ENCODE assay signal across 8 cellular contexts in the genomic region with DNA sequence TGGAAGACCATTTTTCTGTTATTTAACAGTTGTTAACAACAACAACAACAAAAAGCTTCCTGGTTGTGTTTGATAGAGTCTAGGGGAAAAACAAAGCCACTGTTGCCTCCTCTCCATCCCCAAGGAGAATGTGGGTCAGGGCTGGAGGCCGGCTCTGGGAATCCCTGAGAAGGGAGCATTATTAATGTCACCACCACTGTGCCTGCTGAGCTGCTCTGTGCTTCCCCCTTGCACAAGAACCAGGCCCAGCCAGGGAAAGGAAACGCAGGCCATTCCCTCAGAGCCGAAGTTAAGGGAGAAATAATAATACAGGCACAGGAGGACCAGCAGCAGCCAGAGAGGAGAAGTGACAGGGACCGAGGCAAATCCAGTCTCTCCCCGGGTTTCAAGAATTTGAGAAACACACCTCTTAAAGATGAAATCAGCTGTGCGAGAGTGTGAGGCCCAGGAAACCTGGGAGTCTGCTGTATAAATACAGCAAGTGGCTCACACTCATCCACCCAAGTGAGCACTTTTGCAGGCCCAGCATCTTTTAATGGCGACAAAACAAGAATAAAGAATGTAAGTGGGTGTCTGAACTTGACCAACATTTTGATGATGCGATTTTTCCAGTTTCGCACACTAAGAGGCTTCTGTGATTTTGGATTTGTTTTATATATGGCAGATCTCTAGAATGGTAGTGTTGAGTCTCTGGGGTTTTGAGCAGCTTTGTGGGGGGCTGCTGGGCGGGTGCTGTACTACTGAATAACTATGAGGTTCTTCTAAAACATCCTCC.
DNase-seq lines count a peak whose midpoint lies in the region; ATAC-seq and TF ChIP-seq lines count a peak whose summit lies in the region.
"Had no signal": no experiment of that assay in that cellular context is flagged by ENCODE, and none has a peak within 500 bp of the region (broad histone marks: within the 10 kb centered on the region; RNA-seq: fewer than 3 reads in every experiment).

No MANE protein-coding gene starts in this region.

- peaks cover 18% of the 10 kb centered on the region for H3K4me1 ChIP-seq in iPS-18a (ENCODE audit: control insufficient read depth, low read depth, low read length)

- H3K9me3 Mint-ChIP-seq in HFFc6 = no peaks in the 10 kb centered on the region
- H3K9me3 Mint-ChIP-seq: activated naive CD4-positive, alpha-beta T cell treated with anti-CD3 and anti-CD28 coated beads for 36 hours had no signal

- peak overlapping the region; percentile 95 for H3K4me3 ChIP-seq in brain microvascular endothelial cell (ENCODE audit: low read depth, low read length)
- H3K4me3 ChIP-seq in iPS-18a (ENCODE audit: low read length) = peak overlapping the region; percentile 58
- H3K4me3 ChIP-seq in skeletal muscle cell (ENCODE audit: low read depth, low read length) = peak overlapping the region; percentile 67

- peaks cover 3% of the 10 kb centered on the region for H3K27me3 Mint-ChIP-seq in HFFc6 (ENCODE audit: insufficient read depth)

- TF ChIP-seq CTCF in HFFc6 (IDR thresholded peaks at IDR 0.05) (no peak), brain microvascular endothelial cell (IDR thresholded peaks at IDR 0.05; ENCODE audit: low read depth, low read length, missing control alignments) (no peak)

- peak overlapping the region; percentile 47 for H3K27ac Mint-ChIP-seq in HFFc6
- H3K27ac Mint-ChIP-seq: activated naive CD4-positive, alpha-beta T cell treated with anti-CD3 and anti-CD28 coated beads for 36 hours had no signal

- H3K27me3 ChIP-seq in brain microvascular endothelial cell (replicated peaks) (no peaks in the 10 kb centered on the region), iPS-18a (ENCODE audit: control insufficient read depth, insufficient read depth, low read length) (no peaks in the 10 kb centered on the region)

- no peak overlapping the region for H3K9ac ChIP-seq in iPS-18a (ENCODE audit: low read length)

- in situ Hi-C loops in brain microvascular endothelial cell (cut with HindIII; ENCODE audit: low pct_ligation_motif_present, low sequenced_read_pairs) = loop anchor here (25.0 kb wide), 2 partner anchors 172 to 203 kb away; no protein-coding TSS in a partner anchor

- H3K36me3 Mint-ChIP-seq in HFFc6 (ENCODE audit: low read depth) = peaks cover 4% of the 10 kb centered on the region; the same call in 1 of the 2 replicates

- no peaks in the 10 kb centered on the region for H3K9me3 ChIP-seq in iPS-18a (ENCODE audit: control insufficient read depth, low read depth, low read length)

- H3K4me1 Mint-ChIP-seq in HFFc6 (ENCODE audit: low read depth) = peaks cover 66% of the 10 kb centered on the region

- H3K36me3 ChIP-seq in brain microvascular endothelial cell (replicated peaks) (no peaks in the 10 kb centered on the region), iPS-18a (ENCODE audit: control insufficient read depth, low read depth, low read length) (no peaks in the 10 kb centered on the region)

- peak overlapping the region; percentile 92 for H3K27ac ChIP-seq in brain microvascular endothelial cell
- no peak overlapping the region for H3K27ac ChIP-seq in iPS-18a (ENCODE audit: low read length)

- peak overlapping the region; percentile 85 for H3K4me3 Mint-ChIP-seq in HFFc6
- H3K4me3 Mint-ChIP-seq: activated naive CD4-positive, alpha-beta T cell treated with anti-CD3 and anti-CD28 coated beads for 36 hours had no signal

- DNase-seq in HFFc6 (no peak), brain microvascular endothelial cell (no peak), skeletal muscle cell (ENCODE audit: low read depth) (no peak)
- DNase-seq in stimulated activated CD4-positive, alpha-beta T cell treated with anti-CD3 and anti-CD28 coated beads, Interleukin-2, amount 100 ng/mL, for 48 hours = no peak
- no peak for DNase-seq in stimulated activated CD4-positive, alpha-beta T cell treated with anti-CD3 and anti-CD28 coated beads, Interleukin-4, amount 100 ng/mL, for 4 hours
- DNase-seq: activated naive CD4-positive, alpha-beta T cell treated with anti-CD3 and anti-CD28 coated beads for 36 hours had no signal

- ATAC-seq in HG02981 (IDR thresholded peaks at IDR 0.05; ENCODE audit: unreplicated experiment) = no peak
